8 cellular contexts compared by ENCODE assay signal in genomic region chr2:98607741-98608117, GRCh38. TPM values are rescaled to one million over a fixed set of nuclear protein-coding genes. Genes with fewer than 3 reads are reported as not detected.
DNase-seq lines count a peak whose midpoint lies in the region; ATAC-seq and TF ChIP-seq lines count a peak whose summit lies in the region.

No MANE protein-coding gene starts in this region.

- no peaks in the 10 kb centered on the region for H3K9me3 Mint-ChIP-seq in activated naive CD4-positive, alpha-beta T cell treated with anti-CD3 and anti-CD28 coated beads, Interleukin-2, amount 50 U/mL, for 24 hours
- H3K9me3 Mint-ChIP-seq in stimulated activated naive B cell treated with anti-CD40 and anti-IgM and Interleukin-4, amounts not matched to agents 10 μg/mL and 1 μg/mL and 100 μg/mL, for 72 hours: no peaks in the 10 kb centered on the region

- H3K27me3 Mint-ChIP-seq in activated naive CD4-positive, alpha-beta T cell treated with anti-CD3 and anti-CD28 coated beads, Interleukin-2, amount 50 U/mL, for 24 hours: no peaks in the 10 kb centered on the region
- no peaks in the 10 kb centered on the region for H3K27me3 Mint-ChIP-seq in stimulated activated naive B cell treated with anti-CD40 and anti-IgM and Interleukin-4, amounts not matched to agents 10 μg/mL and 1 μg/mL and 100 μg/mL, for 72 hours

- peak in 1 of 6 experiments; percentile 8 for TF ChIP-seq CTCF in adrenal gland (IDR thresholded peaks at IDR 0.05)

- ATAC-seq in stimulated activated naive B cell treated with anti-CD40 and anti-IgM and Interleukin-4, amounts not matched to agents 10 μg/mL and 1 μg/mL and 100 μg/mL, for 72 hours (replicated peaks): peak; percentile 3
- no peak for ATAC-seq in GM18498 (IDR thresholded peaks at IDR 0.05; ENCODE audit: unreplicated experiment)
- ATAC-seq in HG02973 (IDR thresholded peaks at IDR 0.05; ENCODE audit: unreplicated experiment): no peak

- peak overlapping the region; percentile 93 for H3K27ac Mint-ChIP-seq in activated naive CD4-positive, alpha-beta T cell treated with anti-CD3 and anti-CD28 coated beads, Interleukin-2, amount 50 U/mL, for 24 hours
- peak overlapping the region; percentile 97 for H3K27ac Mint-ChIP-seq in stimulated activated naive B cell treated with anti-CD40 and anti-IgM and Interleukin-4, amounts not matched to agents 10 μg/mL and 1 μg/mL and 100 μg/mL, for 72 hours

- H3K36me3 ChIP-seq in adrenal gland (replicated peaks in 1 of 2) (peaks cover 0 to 40% of the 10 kb centered on the region in 2 donors), iPS-20b (ENCODE audit: insufficient read depth, low read depth, low read length) (peaks cover 35% of the 10 kb centered on the region)

- peak overlapping the region; percentile 69 to 98 (median 97) for H3K27ac ChIP-seq in adrenal gland
- no peak overlapping the region for H3K27ac ChIP-seq in iPS-20b (ENCODE audit: low read length)

- no peaks in the 10 kb centered on the region for H3K27me3 ChIP-seq in adrenal gland
- no peaks in the 10 kb centered on the region for H3K27me3 ChIP-seq in iPS-20b (ENCODE audit: insufficient read depth, low read length)

- H3K4me1 ChIP-seq in adrenal gland (replicated peaks in 1 of 2) (peaks cover 24 to 57% of the 10 kb centered on the region in 2 donors), iPS-20b (ENCODE audit: insufficient read depth, low read length) (no peaks in the 10 kb centered on the region)

- H3K4me3 ChIP-seq in adrenal gland: peak overlapping the region; percentile 79 to 97 (median 86)
- H3K4me3 ChIP-seq in iPS-20b (ENCODE audit: low read length): peak overlapping the region; percentile 79

- H3K9me3 ChIP-seq in adrenal gland (replicated peaks in 1 of 3): no peaks in the 10 kb centered on the region
- H3K9me3 ChIP-seq in iPS-20b (ENCODE audit: insufficient read depth, low read depth, low read length): no peaks in the 10 kb centered on the region

- H3K36me3 Mint-ChIP-seq in activated naive CD4-positive, alpha-beta T cell treated with anti-CD3 and anti-CD28 coated beads, Interleukin-2, amount 50 U/mL, for 24 hours: peaks cover 12% of the 10 kb centered on the region
- peaks cover 10 to 16% of the 10 kb centered on the region in 2 donors for H3K36me3 Mint-ChIP-seq in stimulated activated naive B cell treated with anti-CD40 and anti-IgM and Interleukin-4, amounts not matched to agents 10 μg/mL and 1 μg/mL and 100 μg/mL, for 72 hours

- peak overlapping the region; percentile 85 for H3K9ac ChIP-seq in iPS-20b (ENCODE audit: low read depth, low read length)

- peaks cover 69% of the 10 kb centered on the region for H3K4me1 Mint-ChIP-seq in activated naive CD4-positive, alpha-beta T cell treated with anti-CD3 and anti-CD28 coated beads, Interleukin-2, amount 50 U/mL, for 24 hours
- H3K4me1 Mint-ChIP-seq in stimulated activated naive B cell treated with anti-CD40 and anti-IgM and Interleukin-4, amounts not matched to agents 10 μg/mL and 1 μg/mL and 100 μg/mL, for 72 hours: peaks cover 35 to 55% of the 10 kb centered on the region in 2 donors

- 0 to 3% (median 2%) methylated on average over 3 to 7 of the region's 7 CpGs for WGBS in adrenal gland, 4 donors

- intact Hi-C loops in adrenal gland (cut with DNase I): loop anchor here (10.0 kb wide), 2 partner anchors 163 to 193 kb away; partner anchors contain the start of gene INPP4A (in 1 of the 2)

- peak overlapping the region; percentile 91 for H3K4me3 Mint-ChIP-seq in activated naive CD4-positive, alpha-beta T cell treated with anti-CD3 and anti-CD28 coated beads, Interleukin-2, amount 50 U/mL, for 24 hours
- peak overlapping the region; percentile 91 to 97 for H3K4me3 Mint-ChIP-seq in stimulated activated naive B cell treated with anti-CD40 and anti-IgM and Interleukin-4, amounts not matched to agents 10 μg/mL and 1 μg/mL and 100 μg/mL, for 72 hours

- TF ChIP-seq POLR2A in adrenal gland (IDR thresholded peaks at IDR 0.05): no peak

- no peak for DNase-seq in activated naive CD4-positive, alpha-beta T cell treated with anti-CD3 and anti-CD28 coated beads, Interleukin-2, amount 50 U/mL, for 16 hours
- DNase-seq in adrenal gland: peak in 1 of 7 donors; percentile 31
- DNase-seq in stimulated activated naive B cell treated with anti-CD40 and anti-IgM and Interleukin-4, amounts not matched to agents 10 μg/mL and 1 μg/mL and 100 μg/mL, for 72 hours: no peak
- DNase-seq in NCI-H2029 (lab: John Stamatoyannopoulos, UW): no peak

RNA-seq across cellular contexts. Expression of gene COA5, which starts 0.6 kb away (rescaled TPM):
- total RNA-seq in adrenal gland: 10 to 100 TPM; 18.9 to 70.0 (median 36.6) TPM
- 10 to 100 TPM; 36.5 to 76.0 (median 57.0) TPM for polyA plus RNA-seq in adrenal gland

RNA-seq across cellular contexts. Expression of gene UNC50, which starts 0.7 kb away (rescaled TPM):
- total RNA-seq in adrenal gland: 10 to 100 TPM; 48.6 to 72.4 (median 55.1) TPM
- polyA plus RNA-seq in adrenal gland: 10 to 100 TPM; 43.5 to 75.1 (median 50.3) TPM

Comparison
In these comparisons a context has a peak if more than half of its experiments do, and no peak if none do; other contexts are left out.
1. ATAC-seq: peak in stimulated activated naive B cell treated with anti-CD40 and anti-IgM and Interleukin-4, amounts not matched to agents 10 μg/mL and 1 μg/mL and 100 μg/mL, for 72 hours (2 of 2); none in GM18498 (single experiment) and HG02973 (single experiment).